In genomic region chr22:24421428-24421931, GRCh38 we compare ENCODE assay signal across 9 cellular contexts. TPM values are rescaled to one million over a fixed set of nuclear protein-coding genes. Genes with fewer than 3 reads are reported as not detected.
DNase-seq lines count a peak whose midpoint lies in the region; ATAC-seq and TF ChIP-seq lines count a peak whose summit lies in the region.
"Had no signal": no experiment of that assay in that cellular context is flagged by ENCODE, and none has a peak within 500 bp of the region (broad histone marks: within the 10 kb centered on the region; RNA-seq: fewer than 3 reads in every experiment).

No MANE protein-coding gene starts in this region.

- H3K27me3 Mint-ChIP-seq in osteocyte (ENCODE audit: unreplicated experiment): no peaks in the 10 kb centered on the region

- peaks cover 8 to 55% (median 27%) of the 10 kb centered on the region in 3 donors for H3K4me1 ChIP-seq in esophagus squamous epithelium

- no peak overlapping the region for H3K27ac Mint-ChIP-seq in osteocyte (ENCODE audit: unreplicated experiment)

- in situ Hi-C loops in brain microvascular endothelial cell (cut with HindIII; ENCODE audit: low pct_ligation_motif_present, low sequenced_read_pairs): no loop called here

- H3K9me3 Mint-ChIP-seq in osteocyte (ENCODE audit: unreplicated experiment): no peaks in the 10 kb centered on the region

- no peaks in the 10 kb centered on the region for H3K9me3 ChIP-seq in esophagus squamous epithelium
- H3K9me3 ChIP-seq: mucosa of descending colon had no signal

- ATAC-seq in HG03025 (IDR thresholded peaks at IDR 0.05; ENCODE audit: low FRiP score, unreplicated experiment): no peak

- H3K36me3 ChIP-seq in brain microvascular endothelial cell (replicated peaks): peaks cover 3% of the 10 kb centered on the region
- peaks cover 0 to 20% (median 0%) of the 10 kb centered on the region in 3 donors for H3K36me3 ChIP-seq in esophagus squamous epithelium

- WGBS in esophagus squamous epithelium, 2 donors: 39 to 50% methylated on average over 3 to 7 of the region's 9 CpGs

- peak; percentile 54 for DNase-seq in activated CD8-positive, alpha-beta memory T cell treated with anti-CD3 and anti-CD28 coated beads, Interleukin-2, amount 50 U/mL, for 4 hours
- DNase-seq in activated CD8-positive, alpha-beta memory T cell treated with anti-CD3 and anti-CD28 coated beads for 24 hours: no peak
- DNase-seq in NOMO-1 treated with dmso at 0.1 percent for 144 hours (lab: John Stamatoyannopoulos, UW; ENCODE audit: unreplicated experiment) (peak; percentile 12), brain microvascular endothelial cell (no peak), osteocyte (ENCODE audit: extremely low spot score, unreplicated experiment) (no peak), esophagus squamous epithelium (lab: John Stamatoyannopoulos, UW) (no peak), amygdala (lab: John Stamatoyannopoulos, UW) (no peak)

- H3K4me1 Mint-ChIP-seq in osteocyte (ENCODE audit: unreplicated experiment): peaks cover 12% of the 10 kb centered on the region

- no peak overlapping the region for H3K4me3 Mint-ChIP-seq in osteocyte (ENCODE audit: unreplicated experiment)

- peaks cover 5% of the 10 kb centered on the region for H3K36me3 Mint-ChIP-seq in osteocyte (ENCODE audit: unreplicated experiment)

- intact Hi-C loops in esophagus squamous epithelium (cut with DNase I): loop anchor here (5.0 kb wide), 1 partner anchor 96 kb away; no protein-coding TSS in a partner anchor

- H3K4me3 ChIP-seq in brain microvascular endothelial cell (ENCODE audit: low read depth, low read length): no peak overlapping the region
- no peak overlapping the region for H3K4me3 ChIP-seq in esophagus squamous epithelium
- H3K4me3 ChIP-seq: mucosa of descending colon had no signal

- peak; percentile 43 for TF ChIP-seq CTCF in brain microvascular endothelial cell (IDR thresholded peaks at IDR 0.05; ENCODE audit: low read depth, low read length, missing control alignments)
- TF ChIP-seq CTCF in osteocyte (IDR thresholded peaks at IDR 0.05): peak; percentile 31
- TF ChIP-seq CTCF in esophagus squamous epithelium (IDR thresholded peaks at IDR 0.05): peak in 2 of 6 experiments; percentile 17 to 33

- no peak for TF ChIP-seq POLR2A in esophagus squamous epithelium (IDR thresholded peaks at IDR 0.05)

- H3K27ac ChIP-seq in brain microvascular endothelial cell: no peak overlapping the region
- H3K27ac ChIP-seq in esophagus squamous epithelium: no peak overlapping the region

- no peaks in the 10 kb centered on the region for H3K27me3 ChIP-seq in brain microvascular endothelial cell (replicated peaks)
- peaks cover 0 to 50% (median 2%) of the 10 kb centered on the region in 4 donors for H3K27me3 ChIP-seq in esophagus squamous epithelium

RNA-seq across cellular contexts. Expression of gene ADORA2A, which starts 5.9 kb away (rescaled TPM):
- total RNA-seq in osteocyte (1.6 and 3.5 TPM in 2 replicates), esophagus squamous epithelium (1 to 10 TPM; 1.0 to 4.0 (median 2.4) TPM)

Comparison
In these comparisons a context has a peak if more than half of its experiments do, and no peak if none do; other contexts are left out.
1. DNase-seq: peak in activated CD8-positive, alpha-beta memory T cell treated with anti-CD3 and anti-CD28 coated beads, Interleukin-2, amount 50 U/mL, for 4 hours (single experiment) and NOMO-1 treated with dmso at 0.1 percent for 144 hours (single experiment); none in activated CD8-positive, alpha-beta memory T cell treated with anti-CD3 and anti-CD28 coated beads for 24 hours (single experiment), brain microvascular endothelial cell (single experiment), osteocyte (single experiment), esophagus squamous epithelium (single experiment) and amygdala (0 of 56).